Comparison of ENCODE assay signal across 8 cellular contexts in the genomic region with DNA sequence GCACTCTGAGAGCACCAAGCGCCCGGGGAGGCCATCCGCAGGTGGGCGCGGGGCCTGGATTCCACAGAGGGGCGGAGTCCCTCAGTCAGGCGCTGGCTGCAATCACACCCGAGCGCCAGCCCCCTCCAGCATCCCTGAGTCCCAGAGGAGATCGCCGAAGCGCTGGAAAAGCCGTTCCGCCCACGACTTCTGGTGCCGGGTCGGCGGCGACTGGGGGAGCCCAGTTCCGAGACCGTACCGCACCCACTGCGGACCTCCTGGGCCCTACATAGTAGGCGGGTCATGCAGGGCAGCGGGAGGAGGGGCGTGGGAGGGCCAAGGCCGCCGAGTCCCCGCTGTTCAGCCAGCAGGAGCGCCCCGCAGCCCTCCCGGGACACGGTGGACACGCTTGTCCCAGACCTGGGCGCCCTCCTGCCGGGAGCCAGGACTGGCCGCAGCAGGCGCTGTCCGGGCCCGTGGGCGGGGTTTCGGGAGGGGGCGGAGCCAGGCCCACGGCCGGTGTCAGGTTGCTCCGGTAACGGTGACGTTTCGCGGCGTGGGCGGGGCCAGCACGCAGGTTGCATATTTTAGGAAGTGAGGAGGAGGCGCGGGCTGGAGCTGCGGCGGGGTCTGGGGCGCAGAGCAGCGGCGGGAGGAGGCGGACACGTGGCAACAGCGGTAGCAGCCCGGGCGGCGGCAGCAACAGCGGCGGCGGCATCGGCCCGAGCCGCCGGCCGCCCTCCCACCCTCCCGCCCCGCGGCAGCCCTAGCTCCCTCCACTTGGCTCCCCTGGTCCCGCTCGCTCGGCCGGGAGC. TPM values are rescaled to one million over a fixed set of nuclear protein-coding genes. Genes with fewer than 3 reads are reported as not detected.
DNase-seq lines count a peak whose midpoint lies in the region; ATAC-seq and TF ChIP-seq lines count a peak whose summit lies in the region.

ATP1A1 (plus strand) TSS at position 594 of the 794 bp plus-strand sequence. CDS start 268 bp downstream, outside the sequence.

- H3K4me1 ChIP-seq in skeletal muscle tissue (ENCODE audit: control insufficient read depth in 3 of 3, insufficient read depth in 3 of 3, low read length in 3 of 3) = peaks cover 43 to 48% (median 46%) of the 10 kb centered on the region in 3 donors

- in situ Hi-C loops in T47D (cut with HindIII; ENCODE audit: low pct_unique_long_range_greater_than_20kb, low sequenced_read_pairs) = no loop called here

- peaks cover 3% of the 10 kb centered on the region; the same call in 1 of the 2 replicates for H3K9me3 ChIP-seq in AG04450 (ENCODE audit: control insufficient read depth, insufficient read depth, low read length)
- no peaks in the 10 kb centered on the region for H3K9me3 ChIP-seq in iPS-18c (ENCODE audit: control insufficient read depth, insufficient read depth, low read length)
- H3K9me3 ChIP-seq in skeletal muscle tissue (ENCODE audit: control insufficient read depth in 3 of 3, low read length in 3 of 3) = no peaks in the 10 kb centered on the region

- peak within 1 kb of the TSS; percentile 81 to 87 (median 85) for H3K9ac ChIP-seq in skeletal muscle tissue (ENCODE audit: low read depth in 1 of 3, low read length in 3 of 3)

- H3K27me3 ChIP-seq in AG04450 (ENCODE audit: control insufficient read depth, insufficient read depth, low read length) (peaks cover 22% of the 10 kb centered on the region), skeletal muscle tissue (ENCODE audit: control insufficient read depth in 3 of 3, insufficient read depth in 3 of 3, low read length in 3 of 3) (no peaks in the 10 kb centered on the region)

- DNase-seq in AG04450 (ENCODE audit: low read depth, low spot score) = peak; percentile 59
- DNase-seq in NCI-H2196 treated with DMSO at 0.1 percent for 48 hours (lab: John Stamatoyannopoulos, UW; ENCODE audit: unreplicated experiment) = peak; percentile 54
- peak; percentile 77 to 93 for DNase-seq in T47D (ENCODE audit: low read depth in 1 of 2, low spot score in 1 of 2)

- peak; percentile 6; the same call in 1 of the 2 replicates for TF ChIP-seq CTCF in AG04450 (IDR thresholded peaks at IDR 0.05; ENCODE audit: low read depth, low read length)
- peak; percentile 32 for TF ChIP-seq CTCF in VCaP (conservative IDR thresholded peaks at IDR 0.05)

- peak within 1 kb of the TSS; percentile 80 for H3K4me3 ChIP-seq in AG04450 (ENCODE audit: low read depth, low read length)
- H3K4me3 ChIP-seq in iPS-18c (ENCODE audit: insufficient read depth, low read depth, low read length) = peak within 1 kb of the TSS; percentile 76
- peak within 1 kb of the TSS; percentile 79 to 88 (median 82) for H3K4me3 ChIP-seq in skeletal muscle tissue (ENCODE audit: low read length in 3 of 3)

- POLR2A ChIA-PET in AG04450 (lab: Yijun Ruan, JAX) = interaction anchor here (0.7 to 1.5 kb wide), 4 partner anchors 14 to 172 kb away, joined by 3 to 4 read pairs (median 3); no protein-coding TSS in a partner anchor

- H3K36me3 ChIP-seq in skeletal muscle tissue (ENCODE audit: control insufficient read depth in 3 of 3, insufficient read depth in 3 of 3, low read length in 3 of 3) = no peaks in the 10 kb centered on the region

- H3K27ac ChIP-seq in AG04450 (ENCODE audit: low read depth, low read length) (peak within 1 kb of the TSS; percentile 57), VCaP (peak within 1 kb of the TSS; percentile 77), skeletal muscle tissue (ENCODE audit: low read depth, low read length) (peak within 1 kb of the TSS; percentile 90)

- CTCF ChIA-PET in AG04450 (lab: Charles Lee) = interaction anchor here (0.7 to 2.7 kb wide), 4 partner anchors 46 to 127 kb away, joined by 3 to 19 read pairs (median 6); no protein-coding TSS in a partner anchor

- ATAC-seq in GM18909 (IDR thresholded peaks at IDR 0.05; ENCODE audit: poor library complexity, unreplicated experiment) = peak; percentile 69
- ATAC-seq in HG03159 (IDR thresholded peaks at IDR 0.05; ENCODE audit: unreplicated experiment) = peak; percentile 68

RNA-seq across cellular contexts. Expression of gene ATP1A1, which starts in this region (rescaled TPM):
- 189 and 194 TPM in 2 replicates for polyA plus RNA-seq in AG04450 (2011; rRNA removed)
- polyA minus RNA-seq in AG04450 (2011; rRNA and poly(A)+ RNA removed) = 238 and 263 TPM in 2 replicates
- 74.1 TPM for total RNA-seq in skeletal muscle tissue

Comparison
In these comparisons a context has a peak if more than half of its experiments do, and no peak if none do; other contexts are left out.
1. Peak in every context shown above with its lines: DNase-seq, ATAC-seq, H3K4me3 ChIP-seq and H3K27ac ChIP-seq.